ENCODE assay signal across 13 cellular contexts in the genomic region with DNA sequence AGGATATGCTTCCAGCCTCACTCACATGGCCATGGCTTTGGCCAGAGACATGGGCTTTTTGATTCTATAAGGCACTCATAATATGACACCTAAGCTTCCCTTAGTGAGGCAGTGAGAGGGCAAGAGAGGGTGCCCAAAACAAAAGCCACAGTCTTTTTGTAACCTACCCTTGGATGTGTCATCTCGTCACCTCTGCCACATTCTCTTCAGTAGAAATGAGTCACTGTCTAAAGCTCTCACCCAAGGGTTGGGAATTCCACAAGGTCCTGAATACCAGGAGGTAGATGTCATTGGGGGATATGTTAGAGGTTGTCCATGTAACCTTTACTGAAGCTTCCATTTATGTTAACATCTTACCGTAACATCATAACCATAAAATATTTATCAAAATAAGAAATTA.
DNase-seq lines count a peak whose midpoint lies in the region; ATAC-seq and TF ChIP-seq lines count a peak whose summit lies in the region.
"Had no signal": no experiment of that assay in that cellular context is flagged by ENCODE, and none has a peak within 500 bp of the region (broad histone marks: within the 10 kb centered on the region; RNA-seq: fewer than 3 reads in every experiment).

No MANE protein-coding gene starts in this region.

- peaks cover 6% of the 10 kb centered on the region for H3K36me3 Mint-ChIP-seq in glutamatergic neuron (ENCODE audit: unreplicated experiment)

- peak; percentile 50 for DNase-seq in A172 (ENCODE audit: low spot score)
- peak; percentile 78 for DNase-seq in ELR (ENCODE audit: low read depth)
- peak; percentile 14 for DNase-seq in RWPE1 (ENCODE audit: low spot score)
- peak; percentile 48 to 71 for DNase-seq in foreskin keratinocyte
- no peak for DNase-seq in NCI-H69 (lab: John Stamatoyannopoulos, UW)
- no peak for DNase-seq in glutamatergic neuron
- no peak for DNase-seq in NCI-H2227 treated with DMSO at 0.1 percent for 48 hours (lab: John Stamatoyannopoulos, UW)
- DNase-seq: amygdala, C1 segment of cervical spinal cord, NCI-H2171 treated with DMSO at 0.1 percent for 48 hours had no signal

- H3K27ac Mint-ChIP-seq in glutamatergic neuron (ENCODE audit: unreplicated experiment) = no peak overlapping the region

- POLR2A ChIA-PET in RWPE1 (lab: Yijun Ruan, JAX; ENCODE audit: low non-redundant PET) = no interaction called here

- CTCF ChIA-PET in RWPE1 (lab: Yijun Ruan, JAX) = no interaction called here

- H3K27me3 ChIP-seq in foreskin keratinocyte = no peaks in the 10 kb centered on the region
- H3K27me3 ChIP-seq: gastroesophageal sphincter had no signal

- H3K27me3 Mint-ChIP-seq in glutamatergic neuron (ENCODE audit: unreplicated experiment) = no peaks in the 10 kb centered on the region

- peaks cover 4% of the 10 kb centered on the region for H3K4me1 ChIP-seq in foreskin keratinocyte
- H3K4me1 ChIP-seq: gastroesophageal sphincter had no signal

- ATAC-seq in foreskin keratinocyte (peak; percentile 62), GM18498 (IDR thresholded peaks at IDR 0.05; ENCODE audit: unreplicated experiment) (no peak)
- ATAC-seq: gastroesophageal sphincter had no signal

- TF ChIP-seq CTCF in RWPE1 (conservative IDR thresholded peaks at IDR 0.05; ENCODE audit: low read depth) (no peak), foreskin keratinocyte (conservative IDR thresholded peaks at IDR 0.05) (no peak), glutamatergic neuron (IDR thresholded peaks at IDR 0.05; ENCODE audit: partially characterized antibody, unreplicated experiment) (no peak)

- no peaks in the 10 kb centered on the region for H3K9me3 Mint-ChIP-seq in glutamatergic neuron (ENCODE audit: unreplicated experiment)

- H3K4me1 Mint-ChIP-seq in glutamatergic neuron (ENCODE audit: low read depth, unreplicated experiment) = no peaks in the 10 kb centered on the region

- H3K27ac ChIP-seq in RWPE1 (no peak overlapping the region), foreskin keratinocyte (no peak overlapping the region)
- H3K27ac ChIP-seq: gastroesophageal sphincter, HL-60 had no signal

- H3K4me3 Mint-ChIP-seq in glutamatergic neuron (ENCODE audit: unreplicated experiment) = no peak overlapping the region

Comparison
In these comparisons a context has a peak if more than half of its experiments do, and no peak if none do; other contexts are left out.
1. DNase-seq: peak in A172 (single experiment), ELR (single experiment), RWPE1 (single experiment) and foreskin keratinocyte (2 of 2); none in NCI-H69 (single experiment), glutamatergic neuron (single experiment) and NCI-H2227 treated with DMSO at 0.1 percent for 48 hours (single experiment).